In the genomic region with DNA sequence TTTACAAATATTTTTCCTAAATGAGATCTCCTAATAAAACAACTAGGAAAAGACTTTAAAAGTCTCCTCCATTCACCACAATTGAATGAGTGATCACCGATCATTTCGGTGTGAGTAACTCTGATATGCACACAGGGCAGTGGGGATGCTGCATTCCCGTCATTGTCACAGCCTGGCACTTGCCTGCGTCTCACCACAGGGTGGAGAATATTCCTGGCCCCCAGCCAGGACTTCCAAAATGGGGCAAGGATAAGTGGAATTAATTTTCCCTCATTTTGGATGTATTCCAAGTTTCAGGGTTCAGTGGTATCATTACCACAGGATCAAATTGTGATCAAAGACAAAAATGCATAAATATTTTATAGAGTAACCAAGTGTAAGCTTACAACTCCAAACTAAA, we compare ENCODE assay signal across 16 cellular contexts.
DNase-seq lines count a peak whose midpoint lies in the region; ATAC-seq and TF ChIP-seq lines count a peak whose summit lies in the region.
"Had no signal": no experiment of that assay in that cellular context is flagged by ENCODE, and none has a peak within 500 bp of the region (broad histone marks: within the 10 kb centered on the region; RNA-seq: fewer than 3 reads in every experiment).

No MANE protein-coding gene starts in this region.

- H3K27me3 Mint-ChIP-seq in Calu3 (ENCODE audit: unreplicated experiment) (no peaks in the 10 kb centered on the region), T-helper 17 cell (no peaks in the 10 kb centered on the region)
- H3K27me3 Mint-ChIP-seq: activated B cell treated with CpG ODN at 0.5 μM for 24 hours; activated CD8-positive, alpha-beta memory T cell treated with anti-CD3 and anti-CD28 coated beads, Interleukin-2, amount 10 ng/mL, durations not matched to agents 7 days and 5 days; natural killer cell treated with Interleukin-12 subunit alpha and Interleukin-12 subunit beta and Interleukin-15 and Interleukin-18, amount 100 ng/mL, for 72 hours had no signal

- H3K27ac Mint-ChIP-seq in Calu3 (ENCODE audit: unreplicated experiment) (no peak overlapping the region), T-helper 17 cell (no peak overlapping the region)
- H3K27ac Mint-ChIP-seq: activated B cell treated with CpG ODN at 0.5 μM for 24 hours; activated CD8-positive, alpha-beta memory T cell treated with anti-CD3 and anti-CD28 coated beads, Interleukin-2, amount 10 ng/mL, durations not matched to agents 7 days and 5 days; immature natural killer cell; natural killer cell treated with Interleukin-12 subunit alpha and Interleukin-12 subunit beta and Interleukin-15 and Interleukin-18, amount 100 ng/mL, for 72 hours had no signal

- DNase-seq in Calu3, result peak; percentile 55
- DNase-seq in LNCaP clone FGC (ENCODE audit: low read depth), result no peak
- DNase-seq in NCI-H748 (lab: John Stamatoyannopoulos, UW; ENCODE audit: unreplicated experiment), result peak; percentile 88
- peak; percentile 33 for DNase-seq in globus pallidus (ENCODE audit: low spot score)
- DNase-seq in activated CD4-positive, alpha-beta T cell treated with anti-CD3 and anti-CD28 coated beads for 1 hour, result no peak
- DNase-seq in HK-2 (ENCODE audit: unreplicated experiment), result no peak
- no peak for DNase-seq in T-helper 17 cell
- no peak for DNase-seq in NCI-H526 (lab: John Stamatoyannopoulos, UW)
- DNase-seq: activated B cell treated with CpG ODN at 0.5 μM for 24 hours; activated CD8-positive, alpha-beta memory T cell treated with anti-CD3 and anti-CD28 coated beads, Interleukin-2, amount 10 ng/mL, durations not matched to agents 7 days and 5 days; activated gamma-delta T cell treated with Interleukin-2 at 50 U/mL for 16 hours; gastrocnemius medialis; immature natural killer cell; OCI-M1; SW 1271 had no signal

- no TSS peak for BruUV-seq in Calu3 (replicated peaks; lab: Mats Ljungman, UMichigan)

- no peak for ATAC-seq in T-helper 17 cell
- ATAC-seq: activated CD8-positive, alpha-beta memory T cell treated with anti-CD3 and anti-CD28 coated beads, Interleukin-2, amount 10 ng/mL, durations not matched to agents 7 days and 5 days; gastrocnemius medialis; natural killer cell treated with Interleukin-12 subunit alpha and Interleukin-12 subunit beta and Interleukin-15 and Interleukin-18, amount 100 ng/mL, for 72 hours had no signal

- no peak for TF ChIP-seq CTCF in Calu3 (IDR thresholded peaks at IDR 0.05; ENCODE audit: unreplicated experiment)
- 0 out of 2 replicates have a peak, but pooled peaks have one; percentile 9 for TF ChIP-seq CTCF in LNCaP clone FGC (IDR thresholded peaks at IDR 0.05; ENCODE audit: control insufficient read depth, extremely low read depth, insufficient read depth)

- no peaks in the 10 kb centered on the region for H3K9me3 ChIP-seq in T-helper 17 cell (ENCODE audit: control insufficient read depth, low read length, poor library complexity, severe bottlenecking)
- H3K9me3 ChIP-seq: gastrocnemius medialis had no signal

- H3K4me1 Mint-ChIP-seq in Calu3 (ENCODE audit: low read depth, unreplicated experiment) (peaks cover 14% of the 10 kb centered on the region), T-helper 17 cell (no peaks in the 10 kb centered on the region)
- H3K4me1 Mint-ChIP-seq: activated B cell treated with CpG ODN at 0.5 μM for 24 hours; activated CD8-positive, alpha-beta memory T cell treated with anti-CD3 and anti-CD28 coated beads, Interleukin-2, amount 10 ng/mL, durations not matched to agents 7 days and 5 days; immature natural killer cell had no signal

- CTCF ChIA-PET in Calu3 (lab: Charles Lee), result interaction anchor here (0.6 kb wide), 1 partner anchor 80 kb away, joined by 4 read pairs; no protein-coding TSS in a partner anchor

- no peaks in the 10 kb centered on the region for H3K9me3 Mint-ChIP-seq in Calu3 (ENCODE audit: low read depth, unreplicated experiment)
- H3K9me3 Mint-ChIP-seq: immature natural killer cell had no signal

- H3K4me3 Mint-ChIP-seq in Calu3 (ENCODE audit: low read depth, unreplicated experiment) (no peak overlapping the region), T-helper 17 cell (no peak overlapping the region)
- H3K4me3 Mint-ChIP-seq: activated B cell treated with CpG ODN at 0.5 μM for 24 hours; activated CD8-positive, alpha-beta memory T cell treated with anti-CD3 and anti-CD28 coated beads, Interleukin-2, amount 10 ng/mL, durations not matched to agents 7 days and 5 days; immature natural killer cell; natural killer cell treated with Interleukin-12 subunit alpha and Interleukin-12 subunit beta and Interleukin-15 and Interleukin-18, amount 100 ng/mL, for 72 hours had no signal

- intact Hi-C loops in Calu3 (cut with micrococcal nuclease; ENCODE audit: unreplicated experiment), result loop anchor here (5.0 to 10.0 kb wide), 2 partner anchors 55 to 108 kb away; partner anchors contain the start of gene CTNND2

- no peak overlapping the region for H3K4me3 ChIP-seq in LNCaP clone FGC (ENCODE audit: low read depth, low read length)
- H3K4me3 ChIP-seq: gastrocnemius medialis had no signal

- no peaks in the 10 kb centered on the region for H3K36me3 Mint-ChIP-seq in Calu3 (ENCODE audit: insufficient read depth, unreplicated experiment)
- no peaks in the 10 kb centered on the region for H3K36me3 Mint-ChIP-seq in T-helper 17 cell (ENCODE audit: low read depth)
- H3K36me3 Mint-ChIP-seq: activated CD8-positive, alpha-beta memory T cell treated with anti-CD3 and anti-CD28 coated beads, Interleukin-2, amount 10 ng/mL, durations not matched to agents 7 days and 5 days; immature natural killer cell; natural killer cell treated with Interleukin-12 subunit alpha and Interleukin-12 subunit beta and Interleukin-15 and Interleukin-18, amount 100 ng/mL, for 72 hours had no signal

Comparison
In these comparisons a context has a peak if more than half of its experiments do, and no peak if none do; other contexts are left out.
1. DNase-seq: peak in Calu3 (single experiment), NCI-H748 (single experiment) and globus pallidus (single experiment); none in LNCaP clone FGC (single experiment), activated CD4-positive, alpha-beta T cell treated with anti-CD3 and anti-CD28 coated beads for 1 hour (single experiment), HK-2 (single experiment), T-helper 17 cell (0 of 3) and NCI-H526 (0 of 2).